20 cellular contexts compared by ENCODE assay signal in the genomic region with DNA sequence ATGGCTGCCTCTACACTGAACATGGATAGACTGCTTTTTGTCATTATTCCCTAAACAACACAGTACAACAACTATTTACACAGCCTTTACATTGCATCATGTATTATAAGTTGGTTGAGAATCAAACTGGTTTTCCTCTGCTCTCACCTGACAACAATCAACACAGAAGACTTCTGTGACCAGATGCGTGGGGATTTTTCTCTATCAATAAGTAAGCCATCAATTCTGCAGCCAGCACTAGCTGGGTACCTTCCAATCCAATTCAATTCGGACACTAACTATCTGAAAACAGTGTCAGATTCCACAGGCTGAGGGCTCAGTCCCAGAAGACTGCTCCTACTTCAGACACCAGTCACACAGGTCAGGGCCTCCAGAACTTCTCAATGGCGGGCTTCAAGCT. TPM values are rescaled to one million over a fixed set of nuclear protein-coding genes. Genes with fewer than 3 reads are reported as not detected.
DNase-seq lines count a peak whose midpoint lies in the region; ATAC-seq and TF ChIP-seq lines count a peak whose summit lies in the region.
"Had no signal": no experiment of that assay in that cellular context is flagged by ENCODE, and none has a peak within 500 bp of the region (broad histone marks: within the 10 kb centered on the region; RNA-seq: fewer than 3 reads in every experiment).

No MANE protein-coding gene starts in this region.

- peaks cover 14% of the 10 kb centered on the region for H3K4me1 ChIP-seq in body of pancreas
- no peaks in the 10 kb centered on the region for H3K4me1 ChIP-seq in CD8-positive, alpha-beta T cell (ENCODE audit: insufficient read depth, low read length)
- H3K4me1 ChIP-seq: BLaER1 had no signal

- H3K36me3 Mint-ChIP-seq in nephron progenitor cell (ENCODE audit: low read depth): no peaks in the 10 kb centered on the region
- H3K36me3 Mint-ChIP-seq in CD8-positive, alpha-beta T cell: no peaks in the 10 kb centered on the region
- H3K36me3 Mint-ChIP-seq: CD8-positive, alpha-beta memory T cell; IgD-negative memory B cell had no signal

- no peak for TF ChIP-seq CTCF in body of pancreas (IDR thresholded peaks at IDR 0.05)
- no peak for TF ChIP-seq CTCF in nephron progenitor cell (IDR thresholded peaks at IDR 0.05)
- no peak for TF ChIP-seq CTCF in CD8-positive, alpha-beta T cell (IDR thresholded peaks at IDR 0.05)

- no peaks in the 10 kb centered on the region for H3K27me3 ChIP-seq in body of pancreas
- H3K27me3 ChIP-seq in CD8-positive, alpha-beta T cell (ENCODE audit: insufficient read depth, low read length): no peaks in the 10 kb centered on the region

- H3K36me3 ChIP-seq in body of pancreas (replicated peaks in 1 of 2; ENCODE audit: insufficient read depth in 1 of 2, low read depth in 2 of 2): no peaks in the 10 kb centered on the region
- H3K36me3 ChIP-seq in CD8-positive, alpha-beta T cell (ENCODE audit: insufficient read depth, low read length): no peaks in the 10 kb centered on the region
- H3K36me3 ChIP-seq: BLaER1 had no signal

- no peaks in the 10 kb centered on the region for H3K9me3 ChIP-seq in body of pancreas
- no peaks in the 10 kb centered on the region for H3K9me3 ChIP-seq in CD8-positive, alpha-beta T cell (ENCODE audit: low read length)
- H3K9me3 ChIP-seq: BLaER1 had no signal

- peak overlapping the region in 1 of 4 donors; percentile 39 for H3K27ac ChIP-seq in body of pancreas
- no peak overlapping the region for H3K27ac ChIP-seq in CD8-positive, alpha-beta T cell (ENCODE audit: low read depth, low read length)
- H3K27ac ChIP-seq: BLaER1 had no signal

- CTCF ChIA-PET in CD8-positive, alpha-beta T cell (lab: Charles Lee): no interaction called here

- peak; percentile 44 for ATAC-seq in GM18873 (IDR thresholded peaks at IDR 0.05; ENCODE audit: low FRiP score, unreplicated experiment)
- peak; percentile 45 for ATAC-seq in GM21423 (IDR thresholded peaks at IDR 0.05; ENCODE audit: unreplicated experiment)
- ATAC-seq in body of pancreas: peak; percentile 34
- no peak for ATAC-seq in CD8-positive, alpha-beta T cell
- ATAC-seq: SK-N-SH treated with all-trans-retinoic acid at 6 μM for 48 hours had no signal

- no peaks in the 10 kb centered on the region for H3K9me3 Mint-ChIP-seq in nephron progenitor cell
- no peaks in the 10 kb centered on the region for H3K9me3 Mint-ChIP-seq in CD8-positive, alpha-beta T cell
- H3K9me3 Mint-ChIP-seq: CD8-positive, alpha-beta memory T cell; IgD-negative memory B cell had no signal

- WGBS in body of pancreas, 2 donors: 66 to 71% methylated on average over 3 of the region's 3 CpGs

- peak in 1 of 4 donors; percentile 6 for DNase-seq in body of pancreas
- no peak for DNase-seq in nephron progenitor cell
- no peak for DNase-seq in CD8-positive, alpha-beta T cell
- DNase-seq in NCI-H1436 (lab: John Stamatoyannopoulos, UW): no peak
- DNase-seq in COLO829 (ENCODE audit: low spot score): no peak
- DNase-seq in NK-92 (lab: John Stamatoyannopoulos, UW; ENCODE audit: unreplicated experiment): no peak
- DNase-seq: CD8-positive, alpha-beta memory T cell; DND-41; MV-4-11; NCI-H1417 treated with DMSO at 0.1 percent for 48 hours; NCI-H2029; NCI-H2171; NCI-H446 treated with DMSO at 0.1 percent for 48 hours; OCI-M1; SHP77 treated with DMSO at 0.1 percent for 48 hours had no signal

- peaks cover 19% of the 10 kb centered on the region for H3K27me3 Mint-ChIP-seq in nephron progenitor cell (ENCODE audit: low read depth, poor library complexity)
- peaks cover 16% of the 10 kb centered on the region for H3K27me3 Mint-ChIP-seq in CD8-positive, alpha-beta T cell (ENCODE audit: low read depth)

- no peak for TF ChIP-seq POLR2A in body of pancreas (IDR thresholded peaks at IDR 0.05)

- H3K4me3 ChIP-seq in body of pancreas: no peak overlapping the region
- H3K4me3 ChIP-seq in CD8-positive, alpha-beta T cell (ENCODE audit: low read depth, low read length): no peak overlapping the region
- H3K4me3 ChIP-seq: BLaER1 had no signal

- peak overlapping the region; percentile 90 for H3K27ac Mint-ChIP-seq in nephron progenitor cell
- no peak overlapping the region for H3K27ac Mint-ChIP-seq in CD8-positive, alpha-beta T cell
- H3K27ac Mint-ChIP-seq: CD8-positive, alpha-beta memory T cell; IgD-negative memory B cell had no signal

- intact Hi-C loops in body of pancreas (cut with DNase I): no loop called here
- intact Hi-C loops in CD8-positive, alpha-beta T cell (cut with DNase I, micrococcal nuclease): no loop called here

- H3K4me1 Mint-ChIP-seq in nephron progenitor cell: peaks cover 20% of the 10 kb centered on the region
- peaks cover 8% of the 10 kb centered on the region for H3K4me1 Mint-ChIP-seq in CD8-positive, alpha-beta T cell (ENCODE audit: low read depth)

- H3K4me3 Mint-ChIP-seq in nephron progenitor cell: no peak overlapping the region
- H3K4me3 Mint-ChIP-seq in CD8-positive, alpha-beta T cell: no peak overlapping the region
- H3K4me3 Mint-ChIP-seq: CD8-positive, alpha-beta memory T cell; IgD-negative memory B cell had no signal

- POLR2A ChIA-PET in CD8-positive, alpha-beta T cell (lab: Charles Lee): no interaction called here

RNA-seq across cellular contexts. Expression of a gene that starts 36.5 kb away (rescaled TPM):
- total RNA-seq in body of pancreas: 100 to 1,000 TPM in 1 of 2 donors, 10 to 100 TPM in 1; 35.9 to 135 TPM
- total RNA-seq in CD8-positive, alpha-beta T cell: 1 to 10 TPM; 6.8 to 7.5 TPM

RNA-seq across cellular contexts. Expression of a gene that starts 57.1 kb away (rescaled TPM):
- total RNA-seq in body of pancreas: 10 to 100 TPM; 27.0 to 50.8 TPM
- 10 to 100 TPM; 37.0 to 41.8 TPM for total RNA-seq in CD8-positive, alpha-beta T cell

Comparison
In these comparisons a context has a peak if more than half of its experiments do, and no peak if none do; other contexts are left out.
1. RNA of a gene that starts 36.5 kb away (total RNA-seq): 35.9 to 135 TPM in body of pancreas; 6.8 to 7.5 TPM in CD8-positive, alpha-beta T cell; every median in the first group is over 4 times any median in the second.